Comparison of ENCODE assay signal across 1 cellular context in the genomic region with DNA sequence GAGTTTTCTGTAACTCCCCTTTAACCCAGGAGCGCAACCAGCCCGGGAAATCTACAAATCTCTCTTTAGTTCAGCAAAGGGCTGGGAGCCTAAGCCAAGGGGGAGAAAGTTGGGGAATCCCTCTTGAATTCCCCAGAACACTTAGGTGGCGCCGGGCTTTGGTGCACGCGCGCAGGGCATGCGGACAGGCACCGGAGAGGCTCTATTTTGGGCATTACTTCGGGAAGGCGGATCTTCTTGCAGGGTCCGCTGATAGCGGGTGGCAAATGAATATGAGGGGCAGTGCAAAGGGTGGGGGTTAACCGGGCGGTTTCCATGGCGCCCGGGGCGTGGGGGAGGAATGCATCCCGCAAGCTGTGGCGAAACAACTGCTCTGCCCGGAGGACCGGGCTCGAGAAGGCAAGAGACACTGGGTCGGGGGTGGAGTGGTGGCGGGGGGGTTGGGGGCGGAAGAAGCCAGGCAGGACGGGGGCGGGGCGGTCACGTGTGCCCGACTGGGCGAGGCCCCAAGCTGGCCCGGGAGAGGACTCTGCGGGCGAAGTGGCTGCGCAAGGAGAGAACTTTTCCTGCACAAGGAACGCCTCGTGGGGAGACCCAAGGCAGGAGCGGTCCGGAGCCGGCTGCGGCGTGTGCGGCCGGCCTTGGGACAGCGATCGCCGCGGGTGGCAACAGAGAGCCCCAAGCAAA.
A peak's percentile ranks its signal among the peaks of the same experiment; 100 is the strongest.
TF ChIP-seq lines count a peak whose summit lies in the region.

A gene with protein sequence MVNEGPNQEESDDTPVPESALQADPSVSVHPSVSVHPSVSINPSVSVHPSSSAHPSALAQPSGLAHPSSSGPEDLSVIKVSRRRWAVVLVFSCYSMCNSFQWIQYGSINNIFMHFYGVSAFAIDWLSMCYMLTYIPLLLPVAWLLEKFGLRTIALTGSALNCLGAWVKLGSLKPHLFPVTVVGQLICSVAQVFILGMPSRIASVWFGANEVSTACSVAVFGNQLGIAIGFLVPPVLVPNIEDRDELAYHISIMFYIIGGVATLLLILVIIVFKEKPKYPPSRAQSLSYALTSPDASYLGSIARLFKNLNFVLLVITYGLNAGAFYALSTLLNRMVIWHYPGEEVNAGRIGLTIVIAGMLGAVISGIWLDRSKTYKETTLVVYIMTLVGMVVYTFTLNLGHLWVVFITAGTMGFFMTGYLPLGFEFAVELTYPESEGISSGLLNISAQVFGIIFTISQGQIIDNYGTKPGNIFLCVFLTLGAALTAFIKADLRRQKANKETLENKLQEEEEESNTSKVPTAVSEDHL (plus strand): TSS at position 522 of the 687 bp plus-strand sequence. CDS start 353 bp downstream, outside the sequence.

TF ChIP-seq in GM12878, 131 proteins besides CTCF, POLR2A, EP300 and RAD21 (continued from another document and continues in another):
- no peak for TF ChIP-seq CUX1 (IDR thresholded peaks at IDR 0.05; ENCODE audit: insufficient replicate concordance, low read depth, low read length)
- no peak for TF ChIP-seq HDAC6 (IDR thresholded peaks at IDR 0.05; ENCODE audit: unreplicated experiment)
- no peak for TF ChIP-seq ASH2L (IDR thresholded peaks at IDR 0.05; ENCODE audit: borderline replicate concordance, low read depth)
- TF ChIP-seq CHD2 (IDR thresholded peaks at IDR 0.05; ENCODE audit: borderline replicate concordance, low read depth, low read length), result no peak
- TF ChIP-seq PRDM15 (CRISPR knock-in tag; IDR thresholded peaks at IDR 0.05), result no peak
- TF ChIP-seq, protein P1, sequence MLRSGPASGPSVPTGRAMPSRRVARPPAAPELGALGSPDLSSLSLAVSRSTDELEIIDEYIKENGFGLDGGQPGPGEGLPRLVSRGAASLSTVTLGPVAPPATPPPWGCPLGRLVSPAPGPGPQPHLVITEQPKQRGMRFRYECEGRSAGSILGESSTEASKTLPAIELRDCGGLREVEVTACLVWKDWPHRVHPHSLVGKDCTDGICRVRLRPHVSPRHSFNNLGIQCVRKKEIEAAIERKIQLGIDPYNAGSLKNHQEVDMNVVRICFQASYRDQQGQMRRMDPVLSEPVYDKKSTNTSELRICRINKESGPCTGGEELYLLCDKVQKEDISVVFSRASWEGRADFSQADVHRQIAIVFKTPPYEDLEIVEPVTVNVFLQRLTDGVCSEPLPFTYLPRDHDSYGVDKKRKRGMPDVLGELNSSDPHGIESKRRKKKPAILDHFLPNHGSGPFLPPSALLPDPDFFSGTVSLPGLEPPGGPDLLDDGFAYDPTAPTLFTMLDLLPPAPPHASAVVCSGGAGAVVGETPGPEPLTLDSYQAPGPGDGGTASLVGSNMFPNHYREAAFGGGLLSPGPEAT (IDR thresholded peaks at IDR 0.05; ENCODE audit: low read depth), result peak; percentile 20; the same call in 1 of the 2 replicates
- TF ChIP-seq DPF2 (IDR thresholded peaks at IDR 0.05), result peak; percentile 20; the same call in 1 of the 2 replicates
- TF ChIP-seq ZNF384 (IDR thresholded peaks at IDR 0.05; ENCODE audit: borderline replicate concordance, low read depth, low read length), result no peak
- no peak for TF ChIP-seq MTA3 (IDR thresholded peaks at IDR 0.05; ENCODE audit: borderline replicate concordance, low read length)
- TF ChIP-seq NR2C1 (IDR thresholded peaks at IDR 0.05), result no peak
- TF ChIP-seq YBX1 (IDR thresholded peaks at IDR 0.05), result no peak
- no peak for TF ChIP-seq KAT2A (conservative IDR thresholded peaks at IDR 0.05; ENCODE audit: control insufficient read depth, low read depth, low read length)
- no peak for TF ChIP-seq BACH1 (IDR thresholded peaks at IDR 0.05; ENCODE audit: borderline replicate concordance)
- TF ChIP-seq EED (IDR thresholded peaks at IDR 0.05; ENCODE audit: low read depth), result no peak
- no peak for TF ChIP-seq EZH2 (IDR thresholded peaks at IDR 0.05; ENCODE audit: borderline replicate concordance, control insufficient read depth, low read depth, low read length)
- TF ChIP-seq, protein P2, sequence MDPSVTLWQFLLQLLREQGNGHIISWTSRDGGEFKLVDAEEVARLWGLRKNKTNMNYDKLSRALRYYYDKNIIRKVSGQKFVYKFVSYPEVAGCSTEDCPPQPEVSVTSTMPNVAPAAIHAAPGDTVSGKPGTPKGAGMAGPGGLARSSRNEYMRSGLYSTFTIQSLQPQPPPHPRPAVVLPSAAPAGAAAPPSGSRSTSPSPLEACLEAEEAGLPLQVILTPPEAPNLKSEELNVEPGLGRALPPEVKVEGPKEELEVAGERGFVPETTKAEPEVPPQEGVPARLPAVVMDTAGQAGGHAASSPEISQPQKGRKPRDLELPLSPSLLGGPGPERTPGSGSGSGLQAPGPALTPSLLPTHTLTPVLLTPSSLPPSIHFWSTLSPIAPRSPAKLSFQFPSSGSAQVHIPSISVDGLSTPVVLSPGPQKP (IDR thresholded peaks at IDR 0.05; ENCODE audit: low read depth, low read length), result no peak
- no peak for TF ChIP-seq POLR2AphosphoS5 (IDR thresholded peaks at IDR 0.05; ENCODE audit: low read length)
- TF ChIP-seq NR2C2 (IDR thresholded peaks at IDR 0.05; ENCODE audit: borderline replicate concordance, control insufficient read depth, insufficient read length, low read depth), result no peak
- no peak for TF ChIP-seq ATF7 (IDR thresholded peaks at IDR 0.05; ENCODE audit: low read depth)
- peak; percentile 32 for TF ChIP-seq USF2 (IDR thresholded peaks at IDR 0.05; ENCODE audit: borderline replicate concordance, low read depth, low read length)
- TF ChIP-seq, protein P3, sequence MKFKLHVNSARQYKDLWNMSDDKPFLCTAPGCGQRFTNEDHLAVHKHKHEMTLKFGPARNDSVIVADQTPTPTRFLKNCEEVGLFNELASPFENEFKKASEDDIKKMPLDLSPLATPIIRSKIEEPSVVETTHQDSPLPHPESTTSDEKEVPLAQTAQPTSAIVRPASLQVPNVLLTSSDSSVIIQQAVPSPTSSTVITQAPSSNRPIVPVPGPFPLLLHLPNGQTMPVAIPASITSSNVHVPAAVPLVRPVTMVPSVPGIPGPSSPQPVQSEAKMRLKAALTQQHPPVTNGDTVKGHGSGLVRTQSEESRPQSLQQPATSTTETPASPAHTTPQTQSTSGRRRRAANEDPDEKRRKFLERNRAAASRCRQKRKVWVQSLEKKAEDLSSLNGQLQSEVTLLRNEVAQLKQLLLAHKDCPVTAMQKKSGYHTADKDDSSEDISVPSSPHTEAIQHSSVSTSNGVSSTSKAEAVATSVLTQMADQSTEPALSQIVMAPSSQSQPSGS (IDR thresholded peaks at IDR 0.05; ENCODE audit: low read length), result no peak
- TF ChIP-seq STAT3 (IDR thresholded peaks at IDR 0.05; ENCODE audit: low read depth, low read length), result no peak
- no peak for TF ChIP-seq HSF1 (IDR thresholded peaks at IDR 0.05; ENCODE audit: low read depth, low read length)
- TF ChIP-seq, protein P4, sequence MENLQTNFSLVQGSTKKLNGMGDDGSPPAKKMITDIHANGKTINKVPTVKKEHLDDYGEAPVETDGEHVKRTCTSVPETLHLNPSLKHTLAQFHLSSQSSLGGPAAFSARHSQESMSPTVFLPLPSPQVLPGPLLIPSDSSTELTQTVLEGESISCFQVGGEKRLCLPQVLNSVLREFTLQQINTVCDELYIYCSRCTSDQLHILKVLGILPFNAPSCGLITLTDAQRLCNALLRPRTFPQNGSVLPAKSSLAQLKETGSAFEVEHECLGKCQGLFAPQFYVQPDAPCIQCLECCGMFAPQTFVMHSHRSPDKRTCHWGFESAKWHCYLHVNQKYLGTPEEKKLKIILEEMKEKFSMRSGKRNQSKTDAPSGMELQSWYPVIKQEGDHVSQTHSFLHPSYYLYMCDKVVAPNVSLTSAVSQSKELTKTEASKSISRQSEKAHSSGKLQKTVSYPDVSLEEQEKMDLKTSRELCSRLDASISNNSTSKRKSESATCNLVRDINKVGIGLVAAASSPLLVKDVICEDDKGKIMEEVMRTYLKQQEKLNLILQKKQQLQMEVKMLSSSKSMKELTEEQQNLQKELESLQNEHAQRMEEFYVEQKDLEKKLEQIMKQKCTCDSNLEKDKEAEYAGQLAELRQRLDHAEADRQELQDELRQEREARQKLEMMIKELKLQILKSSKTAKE (IDR thresholded peaks at IDR 0.05; ENCODE audit: low read depth, poor library complexity, severe bottlenecking), result no peak
- TF ChIP-seq MEF2A (IDR thresholded peaks at IDR 0.05; ENCODE audit: insufficient read depth, low read depth, low read length), result no peak
- no peak for TF ChIP-seq RELA (IDR thresholded peaks at IDR 0.05; ENCODE audit: borderline replicate concordance, partially characterized antibody)
- 0 out of 2 replicates have a peak, but pooled peaks have one; percentile 47 for TF ChIP-seq IKZF1 (conservative IDR thresholded peaks at IDR 0.05)
- no peak for TF ChIP-seq FOS (IDR thresholded peaks at IDR 0.05; ENCODE audit: borderline replicate concordance, extremely low read depth, insufficient read length)
- no peak for TF ChIP-seq KLF5 (IDR thresholded peaks at IDR 0.05; ENCODE audit: partially characterized antibody)
